In the genomic region with DNA sequence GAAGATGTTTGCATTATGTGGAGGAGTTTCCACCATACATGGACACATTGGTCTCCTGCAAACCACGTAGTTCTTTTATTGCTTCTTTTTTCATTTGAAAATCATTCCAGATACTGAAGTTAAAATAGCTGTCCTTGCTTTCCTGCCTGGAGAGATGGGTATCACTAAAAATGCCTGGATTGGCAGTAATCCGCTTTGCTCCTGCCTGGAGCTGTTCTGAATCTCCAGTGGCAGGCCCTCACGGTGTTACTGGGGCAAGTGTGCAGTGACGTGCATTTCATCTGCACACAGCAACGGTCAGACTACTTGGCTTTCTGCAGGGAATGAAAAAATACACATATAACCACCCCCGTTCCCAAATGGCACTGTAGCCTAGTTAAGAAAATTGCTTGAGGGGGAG, we compare ENCODE assay signal across 25 cellular contexts.
"Had no signal": no experiment of that assay in that cellular context is flagged by ENCODE, and none has a peak within 500 bp of the region (broad histone marks: within the 10 kb centered on the region; RNA-seq: fewer than 3 reads in every experiment).

No MANE protein-coding gene starts in this region.

- H3K27me3 ChIP-seq: SJCRH30 had no signal

- FAIRE-seq: astrocyte, TTC549 had no signal

- H3K36me3 ChIP-seq: SJCRH30 had no signal

- H3K9me3 ChIP-seq: SJCRH30 had no signal

- ATAC-seq: activated T-helper 17 cell treated with anti-CD3 and anti-CD28 coated beads, Interleukin-2, amount 50 U/mL, for 72 hours; Panc1; Right ventricle myocardium inferior had no signal

- H3K27ac ChIP-seq: SJCRH30 had no signal

- H3K4me3 ChIP-seq: SJCRH30 had no signal

- DNase-seq: activated CD4-positive, alpha-beta memory T cell treated with anti-CD3 and anti-CD28 coated beads for 36 hours; activated CD4-positive, alpha-beta T cell treated with anti-CD3 and anti-CD28 coated beads, Interleukin-2, amount 10 ng/mL, durations not matched to agents 7 days and 5 days; activated CD4-positive, CD25-positive, alpha-beta regulatory T cell; activated CD8-positive, alpha-beta memory T cell treated with anti-CD3 and anti-CD28 coated beads for 24 hours; activated gamma-delta T cell; activated naive CD4-positive, alpha-beta T cell treated with anti-CD3 and anti-CD28 coated beads for 36 hours; activated T-cell treated with anti-CD3 and anti-CD28 coated beads, Interleukin-2, amount 50 U/mL, for 48 hours; amygdala; Kasumi-1; NCI-H1105 treated with DMSO at 0.1 percent for 48 hours; NCI-H1436 treated with DMSO at 0.1 percent for 48 hours; NCI-H187; NCI-H2081; NCI-H446 treated with DMSO at 0.1 percent for 48 hours; NCI-H774; NK-92 treated with Interleukin-12 subunit alpha and Interleukin-12 subunit beta, amount 100 ng/mL, for 24 hours; OCI-M1; SJCRH30; T-helper 2 cell; T1000 had no signal

- H3K4me1 ChIP-seq: SJCRH30 had no signal
